ENCODE assay signal across 17 cellular contexts in genomic region chr21:44206698-44207676, GRCh38. TPM values are rescaled to one million over a fixed set of nuclear protein-coding genes. Genes with fewer than 3 reads are reported as not detected.
DNase-seq lines count a peak whose midpoint lies in the region; ATAC-seq lines count a peak whose summit lies in the region.
"Not testable (repeated sequence)": the region's sequence is repeated elsewhere in the genome, so short reads cannot be mapped to it uniquely, and the experiment has no call there.
"Had no signal": no experiment of that assay in that cellular context is flagged by ENCODE, and none has a peak within 500 bp of the region (broad histone marks: within the 10 kb centered on the region; RNA-seq: fewer than 3 reads in every experiment).

No MANE protein-coding gene starts in this region.

- DNase-seq in activated T-cell treated with anti-CD3 and anti-CD28 coated beads, Interleukin-2, amount 50 U/mL, for 72 hours; right cardiac atrium; stimulated activated effector memory CD8-positive, alpha-beta T cell treated with anti-CD3 and anti-CD28 coated beads, Interleukin-12 subunit alpha, Interleukin-12 subunit beta, amount 100 ng/mL, for 72 hours (ENCODE audit: low spot score in 2 of 2): not testable (repeated sequence)

- H3K36me3 Mint-ChIP-seq in activated T-cell treated with anti-CD3 and anti-CD28 coated beads, Interleukin-2, amount 50 U/mL, for 72 hours (ENCODE audit: insufficient read depth in 2 of 2); stimulated activated effector memory CD8-positive, alpha-beta T cell treated with anti-CD3 and anti-CD28 coated beads, Interleukin-12 subunit alpha, Interleukin-12 subunit beta, amount 100 ng/mL, for 72 hours: not testable (repeated sequence)

- H3K27ac Mint-ChIP-seq in activated T-cell treated with anti-CD3 and anti-CD28 coated beads, Interleukin-2, amount 50 U/mL, for 72 hours; stimulated activated effector memory CD8-positive, alpha-beta T cell treated with anti-CD3 and anti-CD28 coated beads, Interleukin-12 subunit alpha, Interleukin-12 subunit beta, amount 100 ng/mL, for 72 hours: not testable (repeated sequence)

- WGBS in right cardiac atrium = no CpG with 5 or more reads among the region's 33 CpGs

- peak; percentile 70 for ATAC-seq in GM18502 (IDR thresholded peaks at IDR 0.05; ENCODE audit: poor library complexity, unreplicated experiment)
- peak; percentile 68 for ATAC-seq in GM19438 (IDR thresholded peaks at IDR 0.05; ENCODE audit: low read depth, unreplicated experiment)
- peak; percentile 45 for ATAC-seq in GM21737 (IDR thresholded peaks at IDR 0.05; ENCODE audit: unreplicated experiment)
- peak; percentile 47 for ATAC-seq in HG02973 (IDR thresholded peaks at IDR 0.05; ENCODE audit: unreplicated experiment)
- ATAC-seq in HG03460 (IDR thresholded peaks at IDR 0.05; ENCODE audit: unreplicated experiment) = peak; percentile 63
- peak; percentile 69 to 72 for ATAC-seq in activated T-cell treated with anti-CD3 and anti-CD28 coated beads, Interleukin-2, amount 50 U/mL, for 72 hours (replicated peaks in 1 of 2)
- ATAC-seq in right cardiac atrium = peak; percentile 23 to 35
- ATAC-seq in stimulated activated effector memory CD8-positive, alpha-beta T cell treated with anti-CD3 and anti-CD28 coated beads, Interleukin-12 subunit alpha, Interleukin-12 subunit beta, amount 100 ng/mL, for 72 hours = peak; percentile 82

- H3K27ac ChIP-seq in right cardiac atrium (ENCODE audit: low read length) = not testable (repeated sequence)

- not testable (repeated sequence) for H3K9me3 ChIP-seq in right cardiac atrium (ENCODE audit: control insufficient read depth, low read length)

- H3K4me3 ChIP-seq in right cardiac atrium (ENCODE audit: low read length) = not testable (repeated sequence)

- H3K4me1 Mint-ChIP-seq in activated T-cell treated with anti-CD3 and anti-CD28 coated beads, Interleukin-2, amount 50 U/mL, for 72 hours (ENCODE audit: low read depth); stimulated activated effector memory CD8-positive, alpha-beta T cell treated with anti-CD3 and anti-CD28 coated beads, Interleukin-12 subunit alpha, Interleukin-12 subunit beta, amount 100 ng/mL, for 72 hours: not testable (repeated sequence)

- intact Hi-C loops in right cardiac atrium (cut with DNase I) = not testable (repeated sequence)

- H3K4me1 ChIP-seq in right cardiac atrium (ENCODE audit: control insufficient read depth, insufficient read depth, low read length) = not testable (repeated sequence)

- H3K4me3 Mint-ChIP-seq in activated T-cell treated with anti-CD3 and anti-CD28 coated beads, Interleukin-2, amount 50 U/mL, for 72 hours; stimulated activated effector memory CD8-positive, alpha-beta T cell treated with anti-CD3 and anti-CD28 coated beads, Interleukin-12 subunit alpha, Interleukin-12 subunit beta, amount 100 ng/mL, for 72 hours: not testable (repeated sequence)

- H3K9me3 Mint-ChIP-seq in activated T-cell treated with anti-CD3 and anti-CD28 coated beads, Interleukin-2, amount 50 U/mL, for 72 hours; stimulated activated effector memory CD8-positive, alpha-beta T cell treated with anti-CD3 and anti-CD28 coated beads, Interleukin-12 subunit alpha, Interleukin-12 subunit beta, amount 100 ng/mL, for 72 hours: not testable (repeated sequence)

- H3K27me3 ChIP-seq in right cardiac atrium (ENCODE audit: control insufficient read depth, insufficient read depth) = not testable (repeated sequence)

- H3K27me3 Mint-ChIP-seq in activated T-cell treated with anti-CD3 and anti-CD28 coated beads, Interleukin-2, amount 50 U/mL, for 72 hours (ENCODE audit: low read depth) = not testable (repeated sequence)

RNA-seq across cellular contexts. Expression of gene ICOSLG, which starts 33.8 kb away (rescaled TPM):
- total RNA-seq in activated T-cell treated with anti-CD3 and anti-CD28 coated beads, Interleukin-2, amount 50 U/mL, for 72 hours = 1 to 10 TPM; 2.6 to 3.2 TPM
- total RNA-seq in right cardiac atrium = 1 to 10 TPM in 2 of 4 donors, under 1 TPM in 2; 0.60 to 4.6 (median 1.7) TPM
- 0.57 TPM for polyA plus RNA-seq in right cardiac atrium
- total RNA-seq: G401 had no signal
- polyA plus RNA-seq: GM23248 had no signal

RNA-seq across cellular contexts. Expression of gene DNMT3L, which starts 54.7 kb away (rescaled TPM):
- not detected for total RNA-seq in activated T-cell treated with anti-CD3 and anti-CD28 coated beads, Interleukin-2, amount 50 U/mL, for 72 hours
- total RNA-seq in right cardiac atrium = not detected
- not detected for polyA plus RNA-seq in right cardiac atrium
- total RNA-seq: activated naive CD8-positive, alpha-beta T cell treated with anti-CD3 and anti-CD28 coated beads for 36 hours; activated T-helper 1 cell treated with anti-CD3 and anti-CD28 coated beads, Interleukin-12 subunit alpha, Interleukin-12 subunit beta, Interleukin-2, Interleukin-4 antibody, amounts not matched to agents 30 ng/mL and 10 ng/mL and 1 ng/mL, durations not matched to agents 14 hours and 24 hours and 36 hours; GM23248; IMR-90; left ventricle myocardium inferior; M059J; occipital lobe had no signal
- polyA plus RNA-seq: GM23248, IMR-90, SK-N-SH had no signal

Comparison
In these comparisons a context has a peak if more than half of its experiments do, and no peak if none do; other contexts are left out.
1. ATAC-seq: peak in every context shown above with its lines; median percentile 82 in stimulated activated effector memory CD8-positive, alpha-beta T cell treated with anti-CD3 and anti-CD28 coated beads, Interleukin-12 subunit alpha, Interleukin-12 subunit beta, amount 100 ng/mL, for 72 hours; 70 in activated T-cell treated with anti-CD3 and anti-CD28 coated beads, Interleukin-2, amount 50 U/mL, for 72 hours; 70 in GM18502; 68 in GM19438; 63 in HG03460; 47 in HG02973; 45 in GM21737; 29 in right cardiac atrium.